ENCODE assay signal across 8 cellular contexts in genomic region chr10:49592726-49593563, GRCh38. TPM values are rescaled to one million over a fixed set of nuclear protein-coding genes. Genes with fewer than 3 reads are reported as not detected.
A peak's percentile ranks its signal among the peaks of the same experiment; 100 is the strongest.
DNase-seq lines count a peak whose midpoint lies in the region; ATAC-seq and TF ChIP-seq lines count a peak whose summit lies in the region.

No MANE protein-coding gene starts in this region.

- peak; percentile 74 for ATAC-seq in HG03354 (IDR thresholded peaks at IDR 0.05; ENCODE audit: poor library complexity, severe bottlenecking, unreplicated experiment)
- peak; percentile 60 for ATAC-seq in omental fat pad (ENCODE audit: low FRiP score)

- H3K27me3 ChIP-seq in AG04450 (ENCODE audit: control insufficient read depth, insufficient read depth, low read length): peaks cover 3% of the 10 kb centered on the region
- H3K27me3 ChIP-seq in PC-9 (ENCODE audit: insufficient read depth, low read depth): no peaks in the 10 kb centered on the region

- H2AFZ ChIP-seq in PC-9: no peak overlapping the region

- no peak overlapping the region for H3K4me2 ChIP-seq in PC-9

- H3K36me3 ChIP-seq in PC-9 (ENCODE audit: low read depth): no peaks in the 10 kb centered on the region

- no peaks in the 10 kb centered on the region for H3K79me2 ChIP-seq in PC-9 (ENCODE audit: low read depth)

- no TSS peak for BruUV-seq in PC-9 (replicated peaks; lab: Mats Ljungman, UMichigan)

- intact Hi-C loops in PC-9 (cut with micrococcal nuclease; ENCODE audit: unreplicated experiment): loop anchor here (1.0 to 5.0 kb wide), 3 partner anchors 42 to 936 kb away; partner anchors contain the start of gene ERCC6
- intact Hi-C loops in activated T-helper 1 cell treated with anti-CD3 and anti-CD28 coated beads, Interleukin-12 subunit alpha, Interleukin-12 subunit beta, Interleukin-2, Interleukin-4 antibody, amounts not matched to agents 30 ng/mL and 10 ng/mL and 1 ng/mL, durations not matched to agents 14 hours and 24 hours and 36 hours (cut with micrococcal nuclease): loop anchor here (5.0 kb wide), 1 partner anchor 94 kb away; no protein-coding TSS in a partner anchor

- H3K27ac Mint-ChIP-seq in activated T-helper 1 cell treated with anti-CD3 and anti-CD28 coated beads, Interleukin-12 subunit alpha, Interleukin-12 subunit beta, Interleukin-2, Interleukin-4 antibody, amounts not matched to agents 30 ng/mL and 10 ng/mL and 1 ng/mL, durations not matched to agents 14 hours and 24 hours and 36 hours: no peak overlapping the region
- no peak overlapping the region for H3K27ac Mint-ChIP-seq in type B pancreatic cell

- no peaks in the 10 kb centered on the region for H3K4me1 Mint-ChIP-seq in activated T-helper 1 cell treated with anti-CD3 and anti-CD28 coated beads, Interleukin-12 subunit alpha, Interleukin-12 subunit beta, Interleukin-2, Interleukin-4 antibody, amounts not matched to agents 30 ng/mL and 10 ng/mL and 1 ng/mL, durations not matched to agents 14 hours and 24 hours and 36 hours (ENCODE audit: low read depth)
- peaks cover 6% of the 10 kb centered on the region for H3K4me1 Mint-ChIP-seq in type B pancreatic cell (ENCODE audit: unreplicated experiment)

- H3F3A ChIP-seq in PC-9 (ENCODE audit: insufficient read depth, low read depth): peaks cover 4% of the 10 kb centered on the region; the same call in 1 of the 2 replicates

- H3K9me2 ChIP-seq in PC-9 (ENCODE audit: insufficient read depth): no peaks in the 10 kb centered on the region

- no peak overlapping the region for H3K4me3 Mint-ChIP-seq in activated T-helper 1 cell treated with anti-CD3 and anti-CD28 coated beads, Interleukin-12 subunit alpha, Interleukin-12 subunit beta, Interleukin-2, Interleukin-4 antibody, amounts not matched to agents 30 ng/mL and 10 ng/mL and 1 ng/mL, durations not matched to agents 14 hours and 24 hours and 36 hours
- H3K4me3 Mint-ChIP-seq in type B pancreatic cell: no peak overlapping the region

- POLR2A ChIA-PET in AG04450 (lab: Yijun Ruan, JAX) (no interaction called here), PC-9 (lab: Charles Lee; ENCODE audit: unreplicated experiment) (interaction anchor here (0.7 kb wide), 1 partner anchor 41 kb away, joined by 3 read pairs; no protein-coding TSS in a partner anchor)

- CTCF ChIA-PET in AG04450 (lab: Charles Lee) (interaction anchor here (0.9 to 1.9 kb wide), 23 partner anchors 8 to 1298 kb away, joined by 3 to 16 read pairs (median 4); no protein-coding TSS in a partner anchor), PC-9 (lab: Charles Lee) (interaction anchor here (0.6 to 1.0 kb wide), 2 partner anchors 51 to 172 kb away, joined by 3 read pairs; no protein-coding TSS in a partner anchor)

- no peaks in the 10 kb centered on the region for H3K36me3 Mint-ChIP-seq in activated T-helper 1 cell treated with anti-CD3 and anti-CD28 coated beads, Interleukin-12 subunit alpha, Interleukin-12 subunit beta, Interleukin-2, Interleukin-4 antibody, amounts not matched to agents 30 ng/mL and 10 ng/mL and 1 ng/mL, durations not matched to agents 14 hours and 24 hours and 36 hours (ENCODE audit: low read depth)
- no peaks in the 10 kb centered on the region for H3K36me3 Mint-ChIP-seq in type B pancreatic cell

- H3K9me3 Mint-ChIP-seq in activated T-helper 1 cell treated with anti-CD3 and anti-CD28 coated beads, Interleukin-12 subunit alpha, Interleukin-12 subunit beta, Interleukin-2, Interleukin-4 antibody, amounts not matched to agents 30 ng/mL and 10 ng/mL and 1 ng/mL, durations not matched to agents 14 hours and 24 hours and 36 hours: peaks cover 6% of the 10 kb centered on the region
- no peaks in the 10 kb centered on the region for H3K9me3 Mint-ChIP-seq in type B pancreatic cell

- H3K27ac ChIP-seq in AG04450 (ENCODE audit: low read depth, low read length) (no peak overlapping the region), PC-9 (no peak overlapping the region)

- TF ChIP-seq CTCF in AG04450 (IDR thresholded peaks at IDR 0.05; ENCODE audit: low read depth, low read length): peak; percentile 98
- peak; percentile 96 for TF ChIP-seq CTCF in GM13977 (IDR thresholded peaks at IDR 0.05; ENCODE audit: extremely low read depth, insufficient read depth, missing control alignments)
- peak; percentile 95 for TF ChIP-seq CTCF in PC-9 (conservative IDR thresholded peaks at IDR 0.05)
- TF ChIP-seq CTCF in foreskin fibroblast (IDR thresholded peaks at IDR 0.05; ENCODE audit: low read depth, low read length): peak; percentile 99
- peak in 1 of 3 donors; percentile 27 for TF ChIP-seq CTCF in omental fat pad (IDR thresholded peaks at IDR 0.05)
- peak; percentile 94 for TF ChIP-seq CTCF in type B pancreatic cell (conservative IDR thresholded peaks at IDR 0.05)

- DNase-seq in AG04450 (ENCODE audit: low read depth, low spot score) (peak; percentile 10), GM13977 (ENCODE audit: low spot score) (peak; percentile 78), PC-9 (peak; percentile 43 to 65), foreskin fibroblast (peak in 1 of 2 donors; percentile 80), omental fat pad (ENCODE audit: low spot score) (no peak), type B pancreatic cell (ENCODE audit: extremely low spot score, unreplicated experiment) (no peak)
- DNase-seq in activated T-helper 1 cell treated with anti-CD3 and anti-CD28 coated beads, Interleukin-12 subunit alpha, Interleukin-12 subunit beta, Interleukin-2, Interleukin-4 antibody, amounts not matched to agents 30 ng/mL and 10 ng/mL and 1 ng/mL, durations not matched to agents 14 hours and 24 hours and 36 hours (ENCODE audit: low spot score): peak; percentile 25

- no peaks in the 10 kb centered on the region for H4K20me1 ChIP-seq in PC-9 (ENCODE audit: insufficient read depth)

- H3K9me3 ChIP-seq in AG04450 (ENCODE audit: control insufficient read depth, insufficient read depth, low read length): no peaks in the 10 kb centered on the region
- H3K9me3 ChIP-seq in PC-9 (ENCODE audit: insufficient read depth, low read depth): peaks cover 2% of the 10 kb centered on the region

- H3K4me3 ChIP-seq in AG04450 (ENCODE audit: low read depth, low read length) (no peak overlapping the region), PC-9 (no peak overlapping the region), foreskin fibroblast (ENCODE audit: low read depth in 1 of 2, low read length in 2 of 2) (no peak overlapping the region)

- no peaks in the 10 kb centered on the region for H3K4me1 ChIP-seq in PC-9 (replicated peaks; ENCODE audit: insufficient read depth)

- H3K27me3 Mint-ChIP-seq in activated T-helper 1 cell treated with anti-CD3 and anti-CD28 coated beads, Interleukin-12 subunit alpha, Interleukin-12 subunit beta, Interleukin-2, Interleukin-4 antibody, amounts not matched to agents 30 ng/mL and 10 ng/mL and 1 ng/mL, durations not matched to agents 14 hours and 24 hours and 36 hours (ENCODE audit: insufficient read depth): peaks cover 6% of the 10 kb centered on the region
- peaks cover 26% of the 10 kb centered on the region for H3K27me3 Mint-ChIP-seq in type B pancreatic cell

- in situ Hi-C loops in GM13977 (cut with MboI; ENCODE audit: low pct_unique_long_range_greater_than_20kb, low sequenced_read_pairs, unreplicated experiment): loop anchor here (25.0 kb wide), 1 partner anchor 644 kb away; no protein-coding TSS in a partner anchor

RNA-seq across cellular contexts. Expression of gene SLC18A3, which starts 17.2 kb away (rescaled TPM):
- polyA plus RNA-seq in AG04450 (2011; rRNA removed): not detected in 2 replicates
- polyA minus RNA-seq in AG04450 (2011; rRNA and poly(A)+ RNA removed): not detected in 2 replicates
- total RNA-seq in PC-9 (2021) (not detected in 2 replicates), omental fat pad (not detected), type B pancreatic cell (ENCODE audit: low replicate concordance) (1.6 and 6.2 TPM in 2 replicates)
- total RNA-seq in activated T-helper 1 cell treated with anti-CD3 and anti-CD28 coated beads, Interleukin-12 subunit alpha, Interleukin-12 subunit beta, Interleukin-2, Interleukin-4 antibody, amounts not matched to agents 30 ng/mL and 10 ng/mL and 1 ng/mL, durations not matched to agents 14 hours and 24 hours and 36 hours: not detected in 2 replicates

RNA-seq across cellular contexts. Expression of gene CHAT, which starts 20.9 kb away (rescaled TPM):
- polyA plus RNA-seq in AG04450 (2011; rRNA removed): not detected in 2 replicates
- not detected in 2 replicates for polyA minus RNA-seq in AG04450 (2011; rRNA and poly(A)+ RNA removed)
- total RNA-seq in PC-9 (2021): not detected in 2 replicates
- 0.54 and 0.83 TPM in 2 replicates for total RNA-seq in activated T-helper 1 cell treated with anti-CD3 and anti-CD28 coated beads, Interleukin-12 subunit alpha, Interleukin-12 subunit beta, Interleukin-2, Interleukin-4 antibody, amounts not matched to agents 30 ng/mL and 10 ng/mL and 1 ng/mL, durations not matched to agents 14 hours and 24 hours and 36 hours
- not detected for total RNA-seq in omental fat pad
- 0.34 and 0.62 TPM in 2 replicates for total RNA-seq in type B pancreatic cell (ENCODE audit: low replicate concordance)

RNA-seq across cellular contexts. Expression of gene ERCC6, which starts 54.0 kb away (rescaled TPM):
- 9.5 and 9.8 TPM in 2 replicates for polyA plus RNA-seq in AG04450 (2011; rRNA removed)
- 28.2 and 44.2 TPM in 2 replicates for polyA minus RNA-seq in AG04450 (2011; rRNA and poly(A)+ RNA removed)
- total RNA-seq in PC-9 (2021) (47.1 and 49.7 TPM in 2 replicates), omental fat pad (10 to 100 TPM; 11.5 to 16.7 (median 11.8) TPM), type B pancreatic cell (ENCODE audit: low replicate concordance) (28.5 and 36.9 TPM in 2 replicates)
- total RNA-seq in activated T-helper 1 cell treated with anti-CD3 and anti-CD28 coated beads, Interleukin-12 subunit alpha, Interleukin-12 subunit beta, Interleukin-2, Interleukin-4 antibody, amounts not matched to agents 30 ng/mL and 10 ng/mL and 1 ng/mL, durations not matched to agents 14 hours and 24 hours and 36 hours: 11.2 and 11.7 TPM in 2 replicates

Comparison
In these comparisons a context has a peak if more than half of its experiments do, and no peak if none do; other contexts are left out.
1. DNase-seq: peak in AG04450 (single experiment), GM13977 (single experiment), PC-9 (2 of 2) and activated T-helper 1 cell treated with anti-CD3 and anti-CD28 coated beads, Interleukin-12 subunit alpha, Interleukin-12 subunit beta, Interleukin-2, Interleukin-4 antibody, amounts not matched to agents 30 ng/mL and 10 ng/mL and 1 ng/mL, durations not matched to agents 14 hours and 24 hours and 36 hours (single experiment); none in omental fat pad (single experiment) and type B pancreatic cell (single experiment).